In genomic region chr1:115237507-115237906, GRCh38 we compare ENCODE assay signal across 27 cellular contexts.
DNase-seq lines count a peak whose midpoint lies in the region; ATAC-seq and TF ChIP-seq lines count a peak whose summit lies in the region.
"Had no signal": no experiment of that assay in that cellular context is flagged by ENCODE, and none has a peak within 500 bp of the region (broad histone marks: within the 10 kb centered on the region; RNA-seq: fewer than 3 reads in every experiment).

No MANE protein-coding gene starts in this region.

- peaks cover 3 to 9% (median 3%) of the 10 kb centered on the region in 3 donors for H3K27me3 Mint-ChIP-seq in immature natural killer cell (ENCODE audit: low read depth in 3 of 3)

- POLR2A ChIA-PET in HCT116 (lab: Charles Lee), result no interaction called here

- no peak for ATAC-seq in HCT116
- no peak for ATAC-seq in HG03457 (IDR thresholded peaks at IDR 0.05; ENCODE audit: unreplicated experiment)
- no peak for ATAC-seq in GM18519 (IDR thresholded peaks at IDR 0.05; ENCODE audit: low FRiP score, unreplicated experiment)
- ATAC-seq: activated naive CD4-positive, alpha-beta T cell treated with anti-CD3 and anti-CD28 coated beads, Interleukin-2, amount 50 U/mL, for 72 hours; activated T-helper 17 cell treated with anti-CD3 and anti-CD28 coated beads, Interleukin-2, amount 50 U/mL, for 72 hours; stimulated activated naive B cell treated with anti-CD40 and anti-IgM and Interleukin-4, amounts not matched to agents 10 μg/mL and 1 μg/mL and 100 μg/mL, for 72 hours had no signal

- no TSS peak for BruUV-seq in HCT116 (replicated peaks; lab: Mats Ljungman, UMichigan)

- no peaks in the 10 kb centered on the region for H4K20me1 ChIP-seq in HCT116 (ENCODE audit: insufficient read depth)

- H3K27ac ChIP-seq in HCT116 (ENCODE audit: low read depth, low read length), result no peak overlapping the region
- no peak overlapping the region for H3K27ac ChIP-seq in spleen
- H3K27ac ChIP-seq: dorsolateral prefrontal cortex, ovary, testis had no signal

- H3K9me3 Mint-ChIP-seq in immature natural killer cell, result peaks cover 0 to 1% (median 0%) of the 10 kb centered on the region in 6 donors
- H3K9me3 Mint-ChIP-seq: activated B cell treated with CpG ODN at 0.5 μM for 24 hours; activated naive CD4-positive, alpha-beta T cell treated with anti-CD3 and anti-CD28 coated beads, Interleukin-2, amount 50 U/mL, for 72 hours; activated T-helper 17 cell treated with anti-CD3 and anti-CD28 coated beads, Interleukin-2, amount 50 U/mL, for 72 hours; nephron had no signal

- 85 to 92% (median 88%) methylated on average over 5 of the region's 5 CpGs for WGBS in spleen, 5 donors

- H3K9me2 ChIP-seq in HCT116 (ENCODE audit: insufficient read depth), result no peaks in the 10 kb centered on the region

- H3K4me2 ChIP-seq in HCT116 (ENCODE audit: low read length), result no peak overlapping the region

- no peak overlapping the region for H3K9ac ChIP-seq in HCT116 (ENCODE audit: low read length)

- intact Hi-C loops in HCT116 (cut with micrococcal nuclease), result no loop called here
- intact Hi-C loops in spleen (cut with DNase I; ENCODE audit: low total_unique reads), result no loop called here

- no peaks in the 10 kb centered on the region for H3K79me2 ChIP-seq in HCT116 (ENCODE audit: insufficient read depth, low read length)

- H3K36me3 ChIP-seq in HCT116 (ENCODE audit: control insufficient read depth in 1 of 2, insufficient read depth in 2 of 2, low read length in 2 of 2) (no peaks in the 10 kb centered on the region), spleen (no peaks in the 10 kb centered on the region)
- H3K36me3 ChIP-seq: ovary had no signal

- no peak for TF ChIP-seq RAD21 in HCT116 (IDR thresholded peaks at IDR 0.05; ENCODE audit: low read depth)

- H3K4me1 Mint-ChIP-seq in immature natural killer cell, result no peaks in the 10 kb centered on the region
- H3K4me1 Mint-ChIP-seq: activated B cell treated with CpG ODN at 0.5 μM for 24 hours; activated T-helper 17 cell treated with anti-CD3 and anti-CD28 coated beads, Interleukin-2, amount 50 U/mL, for 72 hours; nephron; stimulated activated naive B cell treated with anti-CD40 and anti-IgM and Interleukin-4, amounts not matched to agents 10 μg/mL and 1 μg/mL and 100 μg/mL, for 72 hours had no signal

- H3K4me3 Mint-ChIP-seq in immature natural killer cell, result no peak overlapping the region
- H3K4me3 Mint-ChIP-seq: activated B cell treated with CpG ODN at 0.5 μM for 24 hours; activated T-helper 17 cell treated with anti-CD3 and anti-CD28 coated beads, Interleukin-2, amount 50 U/mL, for 72 hours; nephron; stimulated activated naive B cell treated with anti-CD40 and anti-IgM and Interleukin-4, amounts not matched to agents 10 μg/mL and 1 μg/mL and 100 μg/mL, for 72 hours had no signal

- no peaks in the 10 kb centered on the region for H3K36me3 Mint-ChIP-seq in immature natural killer cell
- H3K36me3 Mint-ChIP-seq: activated naive CD4-positive, alpha-beta T cell treated with anti-CD3 and anti-CD28 coated beads, Interleukin-2, amount 50 U/mL, for 72 hours; stimulated activated naive B cell treated with anti-CD40 and anti-IgM and Interleukin-4, amounts not matched to agents 10 μg/mL and 1 μg/mL and 100 μg/mL, for 72 hours had no signal

- peaks cover 0 to 7% of the 10 kb centered on the region in 2 experiments; a peak in 1 of 4 replicates for H3K4me1 ChIP-seq in HCT116 (ENCODE audit: control insufficient read depth in 1 of 2, insufficient read depth in 2 of 2, low read length in 2 of 2)
- H3K4me1 ChIP-seq in spleen, result no peaks in the 10 kb centered on the region
- H3K4me1 ChIP-seq: testis had no signal

- RAD21 ChIA-PET in HCT116 (lab: Charles Lee; ENCODE audit: low non-redundant PET in 1 of 2, low total read pairs in 2 of 2, uncharacterized antibody in 2 of 2, unreplicated experiment in 2 of 2), result no interaction called here

- no peaks in the 10 kb centered on the region for H3K9me3 ChIP-seq in HCT116 (ENCODE audit: control insufficient read depth in 1 of 2, insufficient read depth in 1 of 2, low read depth in 1 of 2, low read length in 2 of 2)
- H3K9me3 ChIP-seq in spleen, result no peaks in the 10 kb centered on the region
- H3K9me3 ChIP-seq: ovary, testis had no signal

- TF ChIP-seq POLR2A in HCT116 (IDR thresholded peaks at IDR 0.05; ENCODE audit: borderline replicate concordance, extremely low read depth, insufficient read depth, insufficient read length) (no peak), spleen (IDR thresholded peaks at IDR 0.05) (no peak)

- CTCF ChIA-PET in HCT116 (lab: Charles Lee), result no interaction called here

- H3K27ac Mint-ChIP-seq in immature natural killer cell, result no peak overlapping the region
- H3K27ac Mint-ChIP-seq: activated B cell treated with CpG ODN at 0.5 μM for 24 hours; activated naive CD4-positive, alpha-beta T cell treated with anti-CD3 and anti-CD28 coated beads, Interleukin-2, amount 50 U/mL, for 72 hours; activated T-helper 17 cell treated with anti-CD3 and anti-CD28 coated beads, Interleukin-2, amount 50 U/mL, for 72 hours; nephron; stimulated activated naive B cell treated with anti-CD40 and anti-IgM and Interleukin-4, amounts not matched to agents 10 μg/mL and 1 μg/mL and 100 μg/mL, for 72 hours had no signal

- H2AFZ ChIP-seq in HCT116 (ENCODE audit: low read depth, low read length, poor library complexity, severe bottlenecking), result no peak overlapping the region

- DNase-seq in A172 (ENCODE audit: low spot score), result peak; percentile 57
- DNase-seq in HCT116 (ENCODE audit: low read depth, low spot score), result no peak
- peak; percentile 78 for DNase-seq in RPMI7951 (ENCODE audit: low read depth)
- peak; percentile 90 for DNase-seq in fibroblast of mammary gland (ENCODE audit: low read depth)
- DNase-seq in immature natural killer cell, result no peak
- no peak for DNase-seq in spleen
- DNase-seq: activated B cell treated with CpG ODN at 0.5 μM for 24 hours; activated CD8-positive, alpha-beta memory T cell treated with anti-CD3 and anti-CD28 coated beads, Interleukin-2, amount 50 U/mL, for 48 hours; aorta; DND-41; dorsolateral prefrontal cortex; foreskin melanocyte; hippocampal formation; NCI-H1105; NCI-H2029 treated with DMSO at 0.1 percent for 48 hours; NCI-H345; ovary; Right ventricle myocardium superior; stimulated activated CD4-positive, alpha-beta T cell treated with anti-CD3 and anti-CD28 coated beads, Interleukin-4, amount 100 ng/mL, for 24 hours; stimulated activated naive B cell treated with anti-CD40 and anti-IgM and Interleukin-4, amounts not matched to agents 10 μg/mL and 1 μg/mL and 100 μg/mL, for 72 hours; SW 1271; testis had no signal

- no peaks in the 10 kb centered on the region for H3K27me3 ChIP-seq in HCT116 (ENCODE audit: insufficient read depth, low read length)
- no peaks in the 10 kb centered on the region for H3K27me3 ChIP-seq in spleen (replicated peaks in 1 of 7)
- H3K27me3 ChIP-seq: ovary, testis had no signal

- no peak for TF ChIP-seq CTCF in HCT116 (IDR thresholded peaks at IDR 0.05 in 2 of 3, conservative IDR thresholded peaks at IDR 0.05 in 1 of 3; ENCODE audit: borderline replicate concordance in 1 of 3, insufficient read depth in 1 of 3, low read depth in 2 of 3, low read length in 2 of 3)
- peak; percentile 11 for TF ChIP-seq CTCF in fibroblast of mammary gland (conservative IDR thresholded peaks at IDR 0.05; ENCODE audit: control insufficient read depth, insufficient read depth, low read depth, low read length)
- TF ChIP-seq CTCF in spleen (IDR thresholded peaks at IDR 0.05 in 8 of 11, conservative IDR thresholded peaks at IDR 0.05 in 3 of 11), result no peak

- H3K4me3 ChIP-seq in HCT116 (replicated peaks in 1 of 2; ENCODE audit: low read depth in 1 of 2, low read length in 2 of 2), result no peak overlapping the region
- H3K4me3 ChIP-seq in fibroblast of mammary gland (ENCODE audit: control insufficient read depth, low read depth, low read length), result no peak overlapping the region
- no peak overlapping the region for H3K4me3 ChIP-seq in spleen
- H3K4me3 ChIP-seq: dorsolateral prefrontal cortex, ovary, testis had no signal

TF ChIP-seq in HCT116, 20 proteins besides CTCF, POLR2A, EP300 and RAD21:
- TF ChIP-seq ATF3 (IDR thresholded peaks at IDR 0.05) (no peak), FOSL1 (IDR thresholded peaks at IDR 0.05; ENCODE audit: low read depth) (peak; percentile 38; the same call in 1 of the 2 replicates)

Comparison
In these comparisons a context has a peak if more than half of its experiments do, and no peak if none do; other contexts are left out.
1. DNase-seq: peak in A172 (single experiment), RPMI7951 (single experiment) and fibroblast of mammary gland (single experiment); none in HCT116 (single experiment), immature natural killer cell (0 of 3) and spleen (single experiment).